In the genomic region with DNA sequence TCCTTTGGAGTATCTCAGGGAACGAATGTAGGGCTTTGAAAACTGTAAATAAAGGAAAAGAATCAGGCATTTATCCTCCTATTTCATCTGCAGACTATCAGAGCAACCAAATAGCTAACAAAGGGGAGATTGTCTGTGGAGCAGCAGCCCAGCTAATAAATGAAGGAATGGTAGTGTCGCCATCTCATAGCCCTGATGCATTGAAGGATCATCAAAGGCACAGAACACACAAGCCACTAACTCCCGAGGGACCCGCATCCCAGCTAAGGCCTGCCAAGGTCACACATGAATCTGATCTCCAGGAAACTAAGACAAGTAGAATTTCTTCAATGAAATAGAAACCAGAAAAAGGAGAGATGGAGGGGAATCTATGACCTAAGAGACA, we compare ENCODE assay signal across 19 cellular contexts. TPM values are rescaled to one million over a fixed set of nuclear protein-coding genes. Genes with fewer than 3 reads are reported as not detected.
DNase-seq lines count a peak whose midpoint lies in the region; ATAC-seq, FAIRE-seq and TF ChIP-seq lines count a peak whose summit lies in the region.
"Had no signal": no experiment of that assay in that cellular context is flagged by ENCODE, and none has a peak within 500 bp of the region (broad histone marks: within the 10 kb centered on the region; RNA-seq: fewer than 3 reads in every experiment).

No MANE protein-coding gene starts in this region.

- DNase-seq in EH (ENCODE audit: low read depth) = peak; percentile 32
- DNase-seq in mesothelial cell of epicardium (ENCODE audit: low spot score in 2 of 2, unreplicated experiment in 2 of 2) = no peak
- DNase-seq in mesenteric fat pad (ENCODE audit: low spot score) = no peak
- no peak for DNase-seq in D721Med (ENCODE audit: insufficient read length, low spot score)
- DNase-seq: activated CD4-positive, alpha-beta memory T cell treated with anti-CD3 and anti-CD28 coated beads, Interleukin-2, amount 10 ng/mL, durations not matched to agents 7 days and 5 days; activated naive CD8-positive, alpha-beta T cell treated with anti-CD3 and anti-CD28 coated beads for 36 hours; activated T-cell treated with anti-CD3 and anti-CD28 coated beads, Interleukin-2, amount 50 U/mL, for 72 hours; COR-L47; hippocampal formation; kidney had no signal

- H3K4me1 Mint-ChIP-seq in brain (peaks cover 45% of the 10 kb centered on the region), mesothelial cell of epicardium (peaks cover 63% of the 10 kb centered on the region)

- no peak overlapping the region for H3K4me3 Mint-ChIP-seq in brain
- H3K4me3 Mint-ChIP-seq in mesothelial cell of epicardium = no peak overlapping the region
- H3K4me3 Mint-ChIP-seq: activated CD4-positive, alpha-beta memory T cell treated with anti-CD3 and anti-CD28 coated beads, Interleukin-2, amount 10 ng/mL, durations not matched to agents 7 days and 5 days; activated naive CD8-positive, alpha-beta T cell treated with anti-CD3 and anti-CD28 coated beads for 36 hours; activated T-cell treated with anti-CD3 and anti-CD28 coated beads, Interleukin-2, amount 50 U/mL, for 72 hours; stimulated activated naive CD8-positive, alpha-beta T cell treated with anti-CD3 and anti-CD28 coated beads, Interleukin-15, Interleukin-2, amounts not matched to agents 100 ng/mL and 50 ng/mL, for 24 hours had no signal

- H3K27ac Mint-ChIP-seq in brain (peak overlapping the region in 3 of 5 experiments; percentile 49 to 86 (median 50)), mesothelial cell of epicardium (peak overlapping the region; percentile 91)
- H3K27ac Mint-ChIP-seq: activated CD4-positive, alpha-beta memory T cell treated with anti-CD3 and anti-CD28 coated beads, Interleukin-2, amount 10 ng/mL, durations not matched to agents 7 days and 5 days; activated naive CD8-positive, alpha-beta T cell treated with anti-CD3 and anti-CD28 coated beads for 36 hours; activated T-cell treated with anti-CD3 and anti-CD28 coated beads, Interleukin-2, amount 50 U/mL, for 72 hours; stimulated activated naive CD8-positive, alpha-beta T cell treated with anti-CD3 and anti-CD28 coated beads, Interleukin-15, Interleukin-2, amounts not matched to agents 100 ng/mL and 50 ng/mL, for 24 hours had no signal

- H3K27ac ChIP-seq in 22Rv1 = peak overlapping the region; percentile 85

- H3K36me3 Mint-ChIP-seq in brain = peaks cover 35% of the 10 kb centered on the region
- peaks cover 19% of the 10 kb centered on the region for H3K36me3 Mint-ChIP-seq in mesothelial cell of epicardium

- TF ChIP-seq CTCF in 22Rv1 (IDR thresholded peaks at IDR 0.05) = no peak
- TF ChIP-seq CTCF in brain (conservative IDR thresholded peaks at IDR 0.05) = no peak
- TF ChIP-seq CTCF in mesothelial cell of epicardium (IDR thresholded peaks at IDR 0.05; ENCODE audit: unreplicated experiment) = no peak
- TF ChIP-seq CTCF in D721Med (IDR thresholded peaks at IDR 0.05; ENCODE audit: insufficient read depth, missing control alignments) = no peak

- no peaks in the 10 kb centered on the region for H3K9me3 Mint-ChIP-seq in brain
- no peaks in the 10 kb centered on the region for H3K9me3 Mint-ChIP-seq in mesothelial cell of epicardium
- H3K9me3 Mint-ChIP-seq: activated CD4-positive, alpha-beta memory T cell treated with anti-CD3 and anti-CD28 coated beads, Interleukin-2, amount 10 ng/mL, durations not matched to agents 7 days and 5 days; activated naive CD8-positive, alpha-beta T cell treated with anti-CD3 and anti-CD28 coated beads for 36 hours; activated T-cell treated with anti-CD3 and anti-CD28 coated beads, Interleukin-2, amount 50 U/mL, for 72 hours; stimulated activated naive CD8-positive, alpha-beta T cell treated with anti-CD3 and anti-CD28 coated beads, Interleukin-15, Interleukin-2, amounts not matched to agents 100 ng/mL and 50 ng/mL, for 24 hours had no signal

- FAIRE-seq in D721Med (lab: Jason Lieb, UNC) = no peak
- FAIRE-seq: kidney, urothelium cell line had no signal

- no peaks in the 10 kb centered on the region for H3K27me3 Mint-ChIP-seq in brain
- H3K27me3 Mint-ChIP-seq in mesothelial cell of epicardium (ENCODE audit: low read depth) = no peaks in the 10 kb centered on the region
- H3K27me3 Mint-ChIP-seq: activated CD4-positive, alpha-beta memory T cell treated with anti-CD3 and anti-CD28 coated beads, Interleukin-2, amount 10 ng/mL, durations not matched to agents 7 days and 5 days; stimulated activated naive CD8-positive, alpha-beta T cell treated with anti-CD3 and anti-CD28 coated beads, Interleukin-15, Interleukin-2, amounts not matched to agents 100 ng/mL and 50 ng/mL, for 24 hours had no signal

- ATAC-seq in HG03159 (IDR thresholded peaks at IDR 0.05; ENCODE audit: unreplicated experiment) (no peak), HG02623 (IDR thresholded peaks at IDR 0.05; ENCODE audit: unreplicated experiment) (no peak)
- ATAC-seq: activated T-cell treated with anti-CD3 and anti-CD28 coated beads, Interleukin-2, amount 50 U/mL, for 72 hours had no signal

RNA-seq across cellular contexts. Expression of a gene that starts 38.2 kb away (rescaled TPM):
- not detected for polyA plus RNA-seq in brain (ENCODE audit: insufficient read depth, low read depth, low replicate concordance)
- 0.42 TPM in 1 of 3 replicates, not detected in the others for total RNA-seq in mesothelial cell of epicardium
- total RNA-seq in mesenteric fat pad = not detected
- total RNA-seq: activated CD4-positive, alpha-beta memory T cell treated with anti-CD3 and anti-CD28 coated beads, Interleukin-2, amount 10 ng/mL, durations not matched to agents 7 days and 5 days; activated naive CD8-positive, alpha-beta T cell treated with anti-CD3 and anti-CD28 coated beads for 36 hours; activated T-cell treated with anti-CD3 and anti-CD28 coated beads, Interleukin-2, amount 50 U/mL, for 72 hours; H4; kidney; renal cortical epithelial cell had no signal
- polyA plus RNA-seq: AG04450 had no signal

RNA-seq across cellular contexts. Expression of a gene that starts 48.8 kb away (rescaled TPM):
- 44.3 TPM for polyA plus RNA-seq in brain (ENCODE audit: insufficient read depth, low read depth, low replicate concordance)
- 201 to 205 TPM (median 205 TPM) in 3 replicates for total RNA-seq in mesothelial cell of epicardium
- 164 TPM for total RNA-seq in mesenteric fat pad

RNA-seq across cellular contexts. Expression of a gene that starts 56.6 kb away (rescaled TPM):
- polyA plus RNA-seq in brain (ENCODE audit: insufficient read depth, low read depth, low replicate concordance) = 0.24 TPM
- total RNA-seq in mesothelial cell of epicardium (0.11 to 0.22 TPM in 2 of 3 replicates, not detected in the other), mesenteric fat pad (not detected)
- total RNA-seq: activated CD4-positive, alpha-beta memory T cell treated with anti-CD3 and anti-CD28 coated beads, Interleukin-2, amount 10 ng/mL, durations not matched to agents 7 days and 5 days; activated naive CD8-positive, alpha-beta T cell treated with anti-CD3 and anti-CD28 coated beads for 36 hours; activated T-cell treated with anti-CD3 and anti-CD28 coated beads, Interleukin-2, amount 50 U/mL, for 72 hours; H4 had no signal
- polyA plus RNA-seq: AG04450 had no signal
